Comparison of ENCODE assay signal across 9 cellular contexts in genomic region chr16:58027341-58028167, GRCh38. TPM values are rescaled to one million over a fixed set of nuclear protein-coding genes. Genes with fewer than 3 reads are reported as not detected.
A peak's percentile ranks its signal among the peaks of the same experiment; 100 is the strongest.
DNase-seq lines count a peak whose midpoint lies in the region; TF ChIP-seq lines count a peak whose summit lies in the region.
"Had no signal": no experiment of that assay in that cellular context is flagged by ENCODE, and none has a peak within 500 bp of the region (broad histone marks: within the 10 kb centered on the region; RNA-seq: fewer than 3 reads in every experiment).

No MANE protein-coding gene starts in this region.

- H3K4me3 ChIP-seq in kidney epithelial cell (ENCODE audit: low read depth, low read length) (peak overlapping the region; percentile 60), thyroid gland (replicated peaks in 1 of 3) (peak overlapping the region; percentile 84 to 91 (median 89))

- in situ Hi-C loops in T47D (cut with HindIII; ENCODE audit: low pct_unique_long_range_greater_than_20kb, low sequenced_read_pairs), result no loop called here

- peak; percentile 63 for DNase-seq in NCI-H748 (lab: John Stamatoyannopoulos, UW; ENCODE audit: unreplicated experiment)
- no peak for DNase-seq in NCI-H748 treated with DMSO at 0.1 percent for 48 hours (lab: John Stamatoyannopoulos, UW)
- peak; percentile 59 to 66 for DNase-seq in T47D (ENCODE audit: low read depth in 1 of 2, low spot score in 1 of 2)
- DNase-seq in kidney epithelial cell (ENCODE audit: low read depth), result no peak
- DNase-seq in thyroid gland, result peak; percentile 82 to 86
- DNase-seq in NCI-H1930 (lab: John Stamatoyannopoulos, UW), result no peak
- DNase-seq in putamen (ENCODE audit: low spot score), result no peak
- no peak for DNase-seq in NK-92 (lab: John Stamatoyannopoulos, UW; ENCODE audit: unreplicated experiment)

- TF ChIP-seq CTCF in kidney epithelial cell (IDR thresholded peaks at IDR 0.05; ENCODE audit: insufficient read depth, low read length, poor library complexity, severe bottlenecking) (no peak), thyroid gland (IDR thresholded peaks at IDR 0.05) (no peak)

- no peaks in the 10 kb centered on the region for H3K9me3 ChIP-seq in thyroid gland

- peaks cover 73 to 79% of the 10 kb centered on the region in 2 donors for H3K4me1 ChIP-seq in thyroid gland

- H3K27me3 ChIP-seq in kidney epithelial cell (ENCODE audit: control insufficient read depth, insufficient read depth, low read length), result no peaks in the 10 kb centered on the region
- H3K27me3 ChIP-seq in thyroid gland, result no peaks in the 10 kb centered on the region

- TF ChIP-seq POLR2A in thyroid gland (IDR thresholded peaks at IDR 0.05), result peak in 1 of 2 donors; percentile 83

- peak overlapping the region; percentile 89 to 94 (median 90) for H3K27ac ChIP-seq in thyroid gland

- WGBS in thyroid gland, 2 donors, result 24 to 30% methylated on average over 8 to 9 of the region's 26 CpGs

- intact Hi-C loops in thyroid gland (cut with DNase I), result no loop called here

- H3K36me3 ChIP-seq in kidney epithelial cell (ENCODE audit: control insufficient read depth, insufficient read depth, low read length), result no peaks in the 10 kb centered on the region
- no peaks in the 10 kb centered on the region for H3K36me3 ChIP-seq in thyroid gland

RNA-seq across cellular contexts. Expression of gene MMP15, which starts 2.0 kb away (rescaled TPM):
- total RNA-seq in kidney epithelial cell (78.7 and 87.1 TPM in 2 replicates), thyroid gland (100 to 1,000 TPM in 1 of 4 donors, 10 to 100 TPM in 3; 36.5 to 105 (median 80.5) TPM)

RNA-seq across cellular contexts. Expression of gene USB1, which starts 26.3 kb away (rescaled TPM):
- total RNA-seq in kidney epithelial cell (42.7 and 50.2 TPM in 2 replicates), thyroid gland (10 to 100 TPM; 31.4 to 79.0 (median 60.0) TPM)

RNA-seq across cellular contexts. Expression of gene ZNF319, which starts 27.1 kb away (rescaled TPM):
- total RNA-seq in kidney epithelial cell (11.9 and 15.7 TPM in 2 replicates), thyroid gland (10 to 100 TPM; 12.1 to 24.0 (median 18.7) TPM)

RNA-seq across cellular contexts. Expression of gene CNGB1, which starts 56.6 kb away (rescaled TPM):
- total RNA-seq in kidney epithelial cell, result not detected in 2 replicates
- total RNA-seq in thyroid gland, result under 1 TPM in 1 of 4 donors, not detected in 3; 0.13 TPM
- total RNA-seq: T-helper 1 cell treated with Interleukin-12 subunit alpha and Interleukin-12 subunit beta and Interleukin-4 antibody, amounts not matched to agents 30 ng/mL and 1 ng/mL, for 36 hours had no signal

Comparison
In these comparisons a context has a peak if more than half of its experiments do, and no peak if none do; other contexts are left out.
1. DNase-seq: peak in NCI-H748 (single experiment), T47D (2 of 2) and thyroid gland (2 of 2); none in NCI-H748 treated with DMSO at 0.1 percent for 48 hours (single experiment), kidney epithelial cell (single experiment), NCI-H1930 (0 of 2), putamen (single experiment) and NK-92 (single experiment).